Comparison of ENCODE assay signal across 8 cellular contexts in genomic region chr1:2529776-2530500, GRCh38.
DNase-seq lines count a peak whose midpoint lies in the region; ATAC-seq and TF ChIP-seq lines count a peak whose summit lies in the region.

TSS of gene HES5 (minus strand) at chr1:2530263. CDS start at chr1:2530164, 99 bp downstream.

- no peak within 1 kb of the TSS for H3K27ac Mint-ChIP-seq in activated naive CD8-positive, alpha-beta T cell treated with anti-CD3 and anti-CD28 coated beads, Interleukin-2, amount 50 U/mL, for 24 hours

- H3K4me1 ChIP-seq in tibial artery: peaks cover 15 to 61% (median 58%) of the 10 kb centered on the region in 4 donors

- TF ChIP-seq CTCF in tibial artery (IDR thresholded peaks at IDR 0.05): no peak

- H3K27me3 Mint-ChIP-seq in activated naive CD8-positive, alpha-beta T cell treated with anti-CD3 and anti-CD28 coated beads, Interleukin-2, amount 50 U/mL, for 24 hours: peaks cover 21% of the 10 kb centered on the region

- no peaks in the 10 kb centered on the region for H3K9me3 ChIP-seq in tibial artery

- H3K4me1 Mint-ChIP-seq in activated naive CD8-positive, alpha-beta T cell treated with anti-CD3 and anti-CD28 coated beads, Interleukin-2, amount 50 U/mL, for 24 hours: peaks cover 21% of the 10 kb centered on the region

- H3K36me3 Mint-ChIP-seq in activated naive CD8-positive, alpha-beta T cell treated with anti-CD3 and anti-CD28 coated beads, Interleukin-2, amount 50 U/mL, for 24 hours (ENCODE audit: low read depth): no peaks in the 10 kb centered on the region

- DNase-seq in activated CD8-positive, alpha-beta memory T cell treated with anti-CD3 and anti-CD28 coated beads, Interleukin-2, amount 50 U/mL, for 48 hours: peak; percentile 54
- DNase-seq in activated CD8-positive, alpha-beta memory T cell treated with anti-CD3 and anti-CD28 coated beads, Interleukin-2, amount 50 U/mL, for 4 hours: no peak
- no peak for DNase-seq in activated naive CD8-positive, alpha-beta T cell treated with anti-CD3 and anti-CD28 coated beads, Interleukin-2, amount 50 U/mL, for 24 hours
- peak; percentile 22 for DNase-seq in iris pigment epithelial cell (ENCODE audit: low read depth)
- no peak for DNase-seq in tibial artery
- no peak for DNase-seq in T1000 (lab: John Stamatoyannopoulos, UW)
- no peak for DNase-seq in stimulated activated CD4-positive, alpha-beta T cell treated with anti-CD3 and anti-CD28 coated beads, Interleukin-1b, Interleukin-23, amount 100 ng/mL, for 48 hours
- DNase-seq in effector CD8-positive, alpha-beta T cell (lab: John Stamatoyannopoulos, UW): no peak

- intact Hi-C loops in tibial artery (cut with DNase I; ENCODE audit: low total_unique reads): loop anchor here (2.0 to 5.0 kb wide), 3 partner anchors 17 to 335 kb away; partner anchors contain the start of genes FAAP20, MORN1 and RER1

- peak within 1 kb of the TSS; percentile 49 to 53 for H3K4me3 ChIP-seq in tibial artery

- H3K36me3 ChIP-seq in tibial artery: no peaks in the 10 kb centered on the region

- H3K27ac ChIP-seq in tibial artery: peak within 1 kb of the TSS; percentile 79 to 84

- peak within 1 kb of the TSS; percentile 62 for H3K4me3 Mint-ChIP-seq in activated naive CD8-positive, alpha-beta T cell treated with anti-CD3 and anti-CD28 coated beads, Interleukin-2, amount 50 U/mL, for 24 hours

- no peaks in the 10 kb centered on the region for H3K9me3 Mint-ChIP-seq in activated naive CD8-positive, alpha-beta T cell treated with anti-CD3 and anti-CD28 coated beads, Interleukin-2, amount 50 U/mL, for 24 hours

- ATAC-seq in activated naive CD8-positive, alpha-beta T cell treated with anti-CD3 and anti-CD28 coated beads, Interleukin-2, amount 50 U/mL, for 24 hours: no peak

- peaks cover 0 to 11% of the 10 kb centered on the region in 2 donors for H3K27me3 ChIP-seq in tibial artery

Comparison
In these comparisons a context has a peak if more than half of its experiments do, and no peak if none do; other contexts are left out.
1. DNase-seq: peak in activated CD8-positive, alpha-beta memory T cell treated with anti-CD3 and anti-CD28 coated beads, Interleukin-2, amount 50 U/mL, for 48 hours (single experiment) and iris pigment epithelial cell (single experiment); none in activated CD8-positive, alpha-beta memory T cell treated with anti-CD3 and anti-CD28 coated beads, Interleukin-2, amount 50 U/mL, for 4 hours (single experiment), activated naive CD8-positive, alpha-beta T cell treated with anti-CD3 and anti-CD28 coated beads, Interleukin-2, amount 50 U/mL, for 24 hours (single experiment), tibial artery (0 of 2), T1000 (single experiment), stimulated activated CD4-positive, alpha-beta T cell treated with anti-CD3 and anti-CD28 coated beads, Interleukin-1b, Interleukin-23, amount 100 ng/mL, for 48 hours (single experiment) and effector CD8-positive, alpha-beta T cell (single experiment).